9 cellular contexts compared by ENCODE assay signal in genomic region chr4:38071801-38072567, GRCh38.
DNase-seq lines count a peak whose midpoint lies in the region; ATAC-seq, FAIRE-seq and TF ChIP-seq lines count a peak whose summit lies in the region.
"Had no signal": no experiment of that assay in that cellular context is flagged by ENCODE, and none has a peak within 500 bp of the region (broad histone marks: within the 10 kb centered on the region; RNA-seq: fewer than 3 reads in every experiment).

No MANE protein-coding gene starts in this region.

- 61 to 67% methylated on average over 7 of the region's 7 CpGs for WGBS in pancreas, 2 donors

- ATAC-seq in pancreas (peak in 3 of 4 donors; percentile 1 to 23 (median 9)), GM21381 (IDR thresholded peaks at IDR 0.05; ENCODE audit: unreplicated experiment) (no peak), HG02798 (IDR thresholded peaks at IDR 0.05; ENCODE audit: poor library complexity, unreplicated experiment) (no peak)

- no peak for FAIRE-seq in pancreas (lab: Jason Lieb, UNC)

- no peaks in the 10 kb centered on the region for H3K27me3 ChIP-seq in pancreas

- in situ Hi-C loops in GM13976 (cut with MboI; ENCODE audit: low sequenced_read_pairs, unreplicated experiment): loop anchor here (10.0 kb wide), 2 partner anchors 243 to 603 kb away; no protein-coding TSS in a partner anchor

- H3K4me1 ChIP-seq in pancreas: peaks cover 5 to 27% (median 11%) of the 10 kb centered on the region in 3 donors

- DNase-seq in GM13976 (ENCODE audit: low spot score) (peak; percentile 43), NOMO-1 (lab: John Stamatoyannopoulos, UW; ENCODE audit: unreplicated experiment in 2 of 2) (peak; percentile 86 to 89), fibroblast of peridontal ligament (ENCODE audit: extremely low read depth) (peak; percentile 53), pancreas (no peak), NCI-H524 (lab: John Stamatoyannopoulos, UW) (no peak), NCI-H1105 (lab: John Stamatoyannopoulos, UW) (no peak)
- DNase-seq: NCI-H510A had no signal

- TF ChIP-seq CTCF in GM13976 (IDR thresholded peaks at IDR 0.05; ENCODE audit: borderline replicate concordance, control extremely low read depth, extremely low read depth, insufficient read depth, missing control alignments): no peak
- no peak for TF ChIP-seq CTCF in pancreas (IDR thresholded peaks at IDR 0.05)

- intact Hi-C loops in pancreas (cut with DNase I): loop anchor here in 1 of 3 donors (10.0 kb wide), 1 partner anchor 73 kb away; no protein-coding TSS in a partner anchor

- H3K36me3 ChIP-seq in pancreas: peaks cover 0 to 3% (median 0%) of the 10 kb centered on the region in 3 donors

- H3K9me3 ChIP-seq in pancreas: no peaks in the 10 kb centered on the region

- H3K27ac ChIP-seq in pancreas: peak overlapping the region in 1 of 4 donors; percentile 44

- no peak overlapping the region for H3K4me3 ChIP-seq in pancreas

Comparison
In these comparisons a context has a peak if more than half of its experiments do, and no peak if none do; other contexts are left out.
1. DNase-seq: peak in GM13976 (single experiment), NOMO-1 (2 of 2) and fibroblast of peridontal ligament (single experiment); none in pancreas (0 of 6), NCI-H524 (0 of 2) and NCI-H1105 (single experiment).
2. ATAC-seq: peak in pancreas (3 of 4); none in GM21381 (single experiment) and HG02798 (single experiment).